Comparison of ENCODE assay signal across 14 cellular contexts in genomic region chr19:8456064-8456463, GRCh38. TPM values are rescaled to one million over a fixed set of nuclear protein-coding genes. Genes with fewer than 3 reads are reported as not detected.
DNase-seq lines count a peak whose midpoint lies in the region; ATAC-seq, FAIRE-seq and TF ChIP-seq lines count a peak whose summit lies in the region.
"Had no signal": no experiment of that assay in that cellular context is flagged by ENCODE, and none has a peak within 500 bp of the region (broad histone marks: within the 10 kb centered on the region; RNA-seq: fewer than 3 reads in every experiment).

No MANE protein-coding gene starts in this region.

- TF ChIP-seq RAD21 in HCT116 (IDR thresholded peaks at IDR 0.05; ENCODE audit: low read depth): no peak

- no peak overlapping the region for H3K9ac ChIP-seq in HCT116 (ENCODE audit: low read length)
- H3K9ac ChIP-seq in keratinocyte (ENCODE audit: control insufficient read depth, extremely low read depth, insufficient read depth, low read length): no peak overlapping the region

- peaks cover 94% of the 10 kb centered on the region for H4K20me1 ChIP-seq in HCT116 (ENCODE audit: insufficient read depth)
- peaks cover 70% of the 10 kb centered on the region for H4K20me1 ChIP-seq in keratinocyte (ENCODE audit: control insufficient read depth, extremely low read depth, insufficient read depth, low read length)

- WGBS in spleen, 5 donors: 66 to 80% (median 76%) methylated on average over 7 of the region's 7 CpGs

- no peak for FAIRE-seq in keratinocyte (lab: Jason Lieb, UNC)
- FAIRE-seq: colon had no signal

- ATAC-seq in HCT116: peak; percentile 70
- ATAC-seq: stimulated activated naive CD8-positive, alpha-beta T cell treated with anti-CD3 and anti-CD28 coated beads, Interleukin-15, amount 100 ng/mL, for 72 hours had no signal

- peaks cover 13% of the 10 kb centered on the region for H3K9me1 ChIP-seq in keratinocyte (ENCODE audit: control insufficient read depth, extremely low read depth, insufficient read depth, low read length)

- DNase-seq in AG09309 (ENCODE audit: low read depth) (no peak), HCT116 (ENCODE audit: low read depth, low spot score) (no peak), cerebellar cortex (ENCODE audit: low spot score) (peak; percentile 37), keratinocyte (ENCODE audit: low read depth, low spot score) (no peak), spleen (no peak), amniotic stem cell (lab: John Stamatoyannopoulos, UW) (no peak)
- DNase-seq in stimulated activated CD4-positive, alpha-beta T cell treated with anti-CD3 and anti-CD28 coated beads, Interleukin-12 subunit alpha, Interleukin-12 subunit beta, amount 100 ng/mL, for 4 hours: no peak
- DNase-seq in activated CD4-positive, alpha-beta T cell treated with anti-CD3 and anti-CD28 coated beads, Interleukin-2, amount 50 U/mL, for 1 hour: no peak
- DNase-seq: CD4-positive, alpha-beta memory T cell; head of caudate nucleus; NCI-H187; stimulated activated naive CD8-positive, alpha-beta T cell treated with anti-CD3 and anti-CD28 coated beads, Interleukin-15, amount 100 ng/mL, for 72 hours had no signal

- no peaks in the 10 kb centered on the region for H3K9me2 ChIP-seq in HCT116 (ENCODE audit: insufficient read depth)

- H3K4me3 ChIP-seq in AG09309 (ENCODE audit: control insufficient read depth, low read depth, low read length) (no peak overlapping the region), HCT116 (replicated peaks in 1 of 2; ENCODE audit: low read depth in 1 of 2, low read length in 2 of 2) (no peak overlapping the region), keratinocyte (ENCODE audit: control insufficient read depth in 2 of 3, extremely low read depth in 1 of 3, insufficient read depth in 2 of 3, low read depth in 1 of 3, low read length in 3 of 3) (no peak overlapping the region), spleen (no peak overlapping the region)

- intact Hi-C loops in HCT116 (cut with micrococcal nuclease) (no loop called here), spleen (cut with DNase I; ENCODE audit: low total_unique reads) (no loop called here)

- H3K36me3 ChIP-seq in HCT116 (ENCODE audit: control insufficient read depth in 1 of 2, insufficient read depth in 2 of 2, low read length in 2 of 2): peaks cover 31 to 46% of the 10 kb centered on the region in 2 experiments; a peak in 3 of 4 replicates
- peaks cover 13 to 47% of the 10 kb centered on the region in 2 experiments for H3K36me3 ChIP-seq in keratinocyte (ENCODE audit: control insufficient read depth in 2 of 2, extremely low read depth in 1 of 2, insufficient read depth in 2 of 2, low read length in 2 of 2)
- H3K36me3 ChIP-seq in spleen: peaks cover 0 to 92% (median 30%) of the 10 kb centered on the region in 6 donors

- H3K4me2 ChIP-seq in HCT116 (ENCODE audit: low read length): no peak overlapping the region
- no peak overlapping the region for H3K4me2 ChIP-seq in keratinocyte (ENCODE audit: control insufficient read depth, extremely low read depth, insufficient read depth, low read depth, low read length)

- CTCF ChIA-PET in HCT116 (lab: Charles Lee): interaction anchor here (0.7 kb wide), 1 partner anchor 43 kb away, joined by 3 read pairs; the partner anchor contains the start of gene MARCHF2

- TF ChIP-seq POLR2A in HCT116 (IDR thresholded peaks at IDR 0.05; ENCODE audit: borderline replicate concordance, extremely low read depth, insufficient read depth, insufficient read length) (no peak), spleen (IDR thresholded peaks at IDR 0.05) (no peak)

- H3K27ac ChIP-seq in HCT116 (ENCODE audit: low read depth, low read length): no peak overlapping the region
- no peak overlapping the region for H3K27ac ChIP-seq in keratinocyte (ENCODE audit: control insufficient read depth, insufficient read depth, low read length)
- no peak overlapping the region for H3K27ac ChIP-seq in spleen

- H3K27me3 ChIP-seq in HCT116 (ENCODE audit: insufficient read depth, low read length) (no peaks in the 10 kb centered on the region), keratinocyte (ENCODE audit: control insufficient read depth, extremely low read depth, insufficient read depth, low read length) (no peaks in the 10 kb centered on the region), spleen (replicated peaks in 1 of 7) (no peaks in the 10 kb centered on the region)

- POLR2A ChIA-PET in HCT116 (lab: Charles Lee): interaction anchor here (0.5 to 0.9 kb wide), 2 partner anchors 10 to 66 kb away, joined by 3 read pairs; partner anchors contain the start of gene RAB11B

- BruUV-seq in HCT116 (replicated peaks; lab: Mats Ljungman, UMichigan): no TSS peak

- RAD21 ChIA-PET in HCT116 (lab: Charles Lee; ENCODE audit: low non-redundant PET in 1 of 2, low total read pairs in 2 of 2, uncharacterized antibody in 2 of 2, unreplicated experiment in 2 of 2): no interaction called here

- TF ChIP-seq CTCF in AG09309 (IDR thresholded peaks at IDR 0.05; ENCODE audit: control insufficient read depth, insufficient read depth, low read depth, low read length, missing control alignments) (peak; percentile 6), HCT116 (IDR thresholded peaks at IDR 0.05 in 2 of 3, conservative IDR thresholded peaks at IDR 0.05 in 1 of 3; ENCODE audit: borderline replicate concordance in 1 of 3, insufficient read depth in 1 of 3, low read depth in 2 of 3, low read length in 2 of 3) (peak in 2 of 3 experiments; percentile 28 to 33; a peak in 2 of 6 replicates), keratinocyte (optimal IDR thresholded peaks at IDR 0.05 in 1 of 3, IDR thresholded peaks at IDR 0.05 in 1 of 3, conservative IDR thresholded peaks at IDR 0.05 in 1 of 3; ENCODE audit: extremely low read depth in 1 of 3, insufficient read depth in 2 of 3, low read length in 3 of 3) (peak; percentile 3 to 34 (median 13)), spleen (IDR thresholded peaks at IDR 0.05 in 8 of 11, conservative IDR thresholded peaks at IDR 0.05 in 3 of 11) (no peak)

- dilution Hi-C loops in keratinocyte (cut with MboI; ENCODE audit: extremely low pct_ligation_motif_present, low sequenced_read_pairs): no loop called here

- H3K9me3 ChIP-seq in HCT116 (ENCODE audit: control insufficient read depth in 1 of 2, insufficient read depth in 1 of 2, low read depth in 1 of 2, low read length in 2 of 2): no peaks in the 10 kb centered on the region
- H3K9me3 ChIP-seq in keratinocyte (ENCODE audit: control insufficient read depth, low read depth, low read length): no peaks in the 10 kb centered on the region
- no peaks in the 10 kb centered on the region for H3K9me3 ChIP-seq in spleen

- H3K79me2 ChIP-seq in HCT116 (ENCODE audit: insufficient read depth, low read length) (peaks cover 100% of the 10 kb centered on the region), keratinocyte (ENCODE audit: control insufficient read depth, insufficient read depth, low read length) (peaks cover 96% of the 10 kb centered on the region)

- H2AFZ ChIP-seq in HCT116 (ENCODE audit: low read depth, low read length, poor library complexity, severe bottlenecking) (no peak overlapping the region), keratinocyte (ENCODE audit: control insufficient read depth, low read length) (no peak overlapping the region)

- peaks cover 19 to 40% of the 10 kb centered on the region in 2 experiments for H3K4me1 ChIP-seq in HCT116 (ENCODE audit: control insufficient read depth in 1 of 2, insufficient read depth in 2 of 2, low read length in 2 of 2)
- H3K4me1 ChIP-seq in keratinocyte (ENCODE audit: control insufficient read depth, extremely low read depth, insufficient read depth, low read length): peaks cover 18% of the 10 kb centered on the region
- H3K4me1 ChIP-seq in spleen: peaks cover 60 to 100% (median 90%) of the 10 kb centered on the region in 6 donors

RNA-seq across cellular contexts. Expression of gene HNRNPM, which starts 11.3 kb away (rescaled TPM):
- 298 TPM for total RNA-seq in HCT116 (2021; ENCODE audit: unreplicated experiment)
- 187 and 244 TPM in 2 replicates for polyA plus RNA-seq in HCT116 (2012)
- polyA plus RNA-seq in keratinocyte: 45.7 to 126 TPM (median 110 TPM) in 3 replicates
- polyA plus RNA-seq in keratinocyte (2011; ENCODE audit: low read depth): 170 TPM
- 67.4 and 87.1 TPM in 2 replicates for polyA plus RNA-seq in keratinocyte (2011; cell fraction: cytosol; rRNA removed)
- polyA plus RNA-seq in keratinocyte (2011; cell fraction: nucleus; rRNA removed): 99.1 and 124 TPM in 2 replicates
- 78.3 and 223 TPM in 2 replicates for polyA plus RNA-seq in keratinocyte (2012; ENCODE audit: low replicate concordance)
- 22.8 to 47.5 TPM (median 44.6 TPM) in 3 replicates for polyA minus RNA-seq in keratinocyte
- polyA minus RNA-seq in keratinocyte (2011; cell fraction: cytosol; rRNA and poly(A)+ RNA removed): 93.0 TPM
- polyA minus RNA-seq in keratinocyte (2011; cell fraction: nucleus; rRNA and poly(A)+ RNA removed): 54.0 and 57.5 TPM in 2 replicates
- total RNA-seq in spleen: 100 to 1,000 TPM; 105 to 229 (median 147) TPM
- polyA plus RNA-seq in spleen: 100 to 1,000 TPM in 1 of 3 donors, 10 to 100 TPM in 2; 77.1 to 153 (median 79.9) TPM

RNA-seq across cellular contexts. Expression of gene MARCHF2, which starts 43.0 kb away (rescaled TPM):
- total RNA-seq in HCT116 (2021; ENCODE audit: unreplicated experiment) (22.5 TPM), spleen (100 to 1,000 TPM in 3 of 7 donors, 10 to 100 TPM in 4; 52.1 to 212 (median 81.1) TPM)
- polyA plus RNA-seq in HCT116 (2012): 22.9 and 27.8 TPM in 2 replicates
- polyA plus RNA-seq in keratinocyte (13.7 to 24.4 TPM (median 20.5 TPM) in 3 replicates), spleen (10 to 100 TPM; 33.4 to 42.8 (median 36.2) TPM)
- 4.1 TPM for polyA plus RNA-seq in keratinocyte (2011; ENCODE audit: low read depth)
- 11.3 and 32.9 TPM in 2 replicates for polyA plus RNA-seq in keratinocyte (2011; cell fraction: cytosol; rRNA removed)
- 7.8 and 11.6 TPM in 2 replicates for polyA plus RNA-seq in keratinocyte (2011; cell fraction: nucleus; rRNA removed)
- polyA plus RNA-seq in keratinocyte (2012; ENCODE audit: low replicate concordance): 19.0 and 22.9 TPM in 2 replicates
- 12.4 to 26.9 TPM (median 24.2 TPM) in 3 replicates for polyA minus RNA-seq in keratinocyte
- polyA minus RNA-seq in keratinocyte (2011; cell fraction: cytosol; rRNA and poly(A)+ RNA removed): 67.7 TPM
- 8.1 and 9.8 TPM in 2 replicates for polyA minus RNA-seq in keratinocyte (2011; cell fraction: nucleus; rRNA and poly(A)+ RNA removed)

RNA-seq across cellular contexts. Expression of gene PRAM1, which starts 46.4 kb away (rescaled TPM):
- total RNA-seq in HCT116 (2021; ENCODE audit: unreplicated experiment): 1.3 TPM
- polyA plus RNA-seq in HCT116 (2012): 1.3 and 1.5 TPM in 2 replicates
- polyA plus RNA-seq in keratinocyte: not detected in 3 replicates
- 0.22 TPM for polyA plus RNA-seq in keratinocyte (2011; ENCODE audit: low read depth)
- not detected in 2 replicates for polyA plus RNA-seq in keratinocyte (2011; cell fraction: cytosol; rRNA removed)
- polyA plus RNA-seq in keratinocyte (2011; cell fraction: nucleus; rRNA removed): 0.12 TPM in 1 of 2 replicates, not detected in the other
- 0.23 TPM in 1 of 2 replicates, not detected in the other for polyA plus RNA-seq in keratinocyte (2012; ENCODE audit: low replicate concordance)
- polyA minus RNA-seq in keratinocyte: not detected in 3 replicates
- not detected for polyA minus RNA-seq in keratinocyte (2011; cell fraction: cytosol; rRNA and poly(A)+ RNA removed)
- not detected in 2 replicates for polyA minus RNA-seq in keratinocyte (2011; cell fraction: nucleus; rRNA and poly(A)+ RNA removed)
- total RNA-seq in spleen: 10 to 100 TPM in 6 of 7 donors, 1 to 10 TPM in 1; 7.1 to 36.5 (median 15.1) TPM
- 10 to 100 TPM in 2 of 3 donors, 1 to 10 TPM in 1; 2.4 to 23.0 (median 22.0) TPM for polyA plus RNA-seq in spleen
- total RNA-seq: myocyte had no signal
- polyA plus RNA-seq: CD4-positive, alpha-beta memory T cell had no signal

RNA-seq across cellular contexts. Expression of gene ZNF414, which starts 57.9 kb away (rescaled TPM):
- total RNA-seq in HCT116 (2021; ENCODE audit: unreplicated experiment) (31.9 TPM), spleen (10 to 100 TPM; 12.0 to 31.0 (median 26.6) TPM)
- polyA plus RNA-seq in HCT116 (2012): 29.8 and 35.3 TPM in 2 replicates
- polyA plus RNA-seq in keratinocyte (1.9 to 6.0 TPM (median 2.5 TPM) in 3 replicates), spleen (10 to 100 TPM; 12.7 to 31.7 (median 15.8) TPM)
- 0.77 TPM for polyA plus RNA-seq in keratinocyte (2011; ENCODE audit: low read depth)
- polyA plus RNA-seq in keratinocyte (2011; cell fraction: cytosol; rRNA removed): 1.8 and 4.8 TPM in 2 replicates
- 5.0 and 6.2 TPM in 2 replicates for polyA plus RNA-seq in keratinocyte (2011; cell fraction: nucleus; rRNA removed)
- 5.7 and 16.5 TPM in 2 replicates for polyA plus RNA-seq in keratinocyte (2012; ENCODE audit: low replicate concordance)
- 1.6 to 2.6 TPM (median 1.6 TPM) in 3 replicates for polyA minus RNA-seq in keratinocyte
- polyA minus RNA-seq in keratinocyte (2011; cell fraction: cytosol; rRNA and poly(A)+ RNA removed): 7.1 TPM
- 2.1 and 6.1 TPM in 2 replicates for polyA minus RNA-seq in keratinocyte (2011; cell fraction: nucleus; rRNA and poly(A)+ RNA removed)

Comparison
In these comparisons a context has a peak if more than half of its experiments do, and no peak if none do; other contexts are left out.
1. CTCF ChIP-seq: peak in AG09309 (single experiment), HCT116 (2 of 3) and keratinocyte (3 of 3); none in spleen (0 of 11).